ENCODE assay signal across 10 cellular contexts in the genomic region with DNA sequence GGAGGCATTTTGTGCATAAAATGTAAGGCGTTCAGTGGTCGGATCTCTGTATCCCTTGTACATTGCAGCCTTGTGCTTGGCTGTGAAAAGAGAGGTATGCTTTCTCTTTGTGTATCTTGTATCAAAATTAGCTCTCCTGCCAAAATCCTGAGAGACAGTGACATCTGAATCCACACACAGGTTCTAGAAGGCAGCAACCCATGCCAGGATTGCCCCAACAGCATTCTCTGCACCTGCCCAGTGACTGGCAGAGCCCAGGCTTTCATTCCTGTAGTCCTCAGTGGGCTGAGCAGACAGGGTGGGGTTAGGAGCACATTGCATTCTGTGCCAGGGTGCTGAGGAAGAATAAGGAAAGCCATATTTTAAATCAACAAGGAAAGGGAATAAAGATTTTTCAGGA.
"Had no signal": no experiment of that assay in that cellular context is flagged by ENCODE, and none has a peak within 500 bp of the region (broad histone marks: within the 10 kb centered on the region; RNA-seq: fewer than 3 reads in every experiment).

No MANE protein-coding gene starts in this region.

- H3K27ac Mint-ChIP-seq: HFFc6, IgD-negative memory B cell had no signal

- H3K9me3 ChIP-seq: HAP-1 had no signal

- DNase-seq: GM23248, GOT3, H7, HFFc6, KBM-7 had no signal

- H3K4me1 Mint-ChIP-seq: IgD-negative memory B cell had no signal

- H3K4me3 Mint-ChIP-seq: HFFc6, IgD-negative memory B cell had no signal

- H3K36me3 Mint-ChIP-seq: IgD-negative memory B cell had no signal

- H3K4me3 ChIP-seq: GM23248, HAP-1 had no signal

- H3K36me3 ChIP-seq: HAP-1 had no signal

- FAIRE-seq: HepG2 had no signal

- H2AFZ ChIP-seq: GM23248 had no signal

- ATAC-seq: HCT116, HepG2 had no signal

- H3K9ac ChIP-seq: GM23248 had no signal

- H3K27ac ChIP-seq: GM23248, HL-60 had no signal

- H3K4me1 ChIP-seq: HAP-1 had no signal
